7 cellular contexts compared by ENCODE assay signal in genomic region chr2:149313512-149313972, GRCh38. TPM values are rescaled to one million over a fixed set of nuclear protein-coding genes. Genes with fewer than 3 reads are reported as not detected.
DNase-seq lines count a peak whose midpoint lies in the region; ATAC-seq, FAIRE-seq and TF ChIP-seq lines count a peak whose summit lies in the region.

No MANE protein-coding gene starts in this region.

- H3K4me3 ChIP-seq in bronchial epithelial cell (ENCODE audit: low read depth, low read length) (no peak overlapping the region), liver (ENCODE audit: low read depth in 1 of 3, low read length in 3 of 3) (no peak overlapping the region)

- DNase-seq in GM10266 (ENCODE audit: extremely low spot score) (peak; percentile 78), NCI-H526 (lab: John Stamatoyannopoulos, UW) (peak; percentile 33 to 80), bronchial epithelial cell (ENCODE audit: low read depth) (peak; percentile 71), mesenteric fat pad (ENCODE audit: low spot score) (no peak)

- H3K36me3 ChIP-seq in bronchial epithelial cell (ENCODE audit: control insufficient read depth, insufficient read depth, low read length) (no peaks in the 10 kb centered on the region), liver (ENCODE audit: control insufficient read depth in 4 of 4, insufficient read depth in 3 of 4, low read depth in 1 of 4, low read length in 3 of 4) (no peaks in the 10 kb centered on the region)

- FAIRE-seq in bronchial epithelial cell (lab: Jason Lieb, UNC), result no peak

- WGBS in liver, result 16% methylated on average over 8 of the region's 8 CpGs

- H3K27me3 ChIP-seq in bronchial epithelial cell (ENCODE audit: control insufficient read depth, insufficient read depth, low read length) (peaks cover 3% of the 10 kb centered on the region), liver (ENCODE audit: control insufficient read depth in 4 of 4, insufficient read depth in 4 of 4, low read length in 3 of 4) (no peaks in the 10 kb centered on the region)

- H3K4me1 ChIP-seq in liver (ENCODE audit: control insufficient read depth in 4 of 4, insufficient read depth in 4 of 4, low read length in 3 of 4), result no peaks in the 10 kb centered on the region

- TF ChIP-seq CTCF in GM10266 (IDR thresholded peaks at IDR 0.05; ENCODE audit: control insufficient read depth, insufficient read depth, low read depth, missing control alignments) (peak; percentile 74), bronchial epithelial cell (IDR thresholded peaks at IDR 0.05; ENCODE audit: insufficient read depth, low read length, severe bottlenecking) (peak; percentile 83), liver (IDR thresholded peaks at IDR 0.05; ENCODE audit: low read depth, low read length, missing input control) (peak; percentile 60)

- H3K9ac ChIP-seq in liver (ENCODE audit: low read depth in 1 of 2, low read length in 2 of 2), result no peak overlapping the region

- no peak overlapping the region for H3K27ac ChIP-seq in liver (ENCODE audit: low read depth in 1 of 2, low read length in 2 of 2)

- ATAC-seq in GM21447 (IDR thresholded peaks at IDR 0.05; ENCODE audit: unreplicated experiment), result peak; percentile 98
- ATAC-seq in HG03521 (IDR thresholded peaks at IDR 0.05; ENCODE audit: unreplicated experiment), result peak; percentile 91

- peak; percentile 65 to 81 for TF ChIP-seq RAD21 in liver (IDR thresholded peaks at IDR 0.05)

- H3K9me3 ChIP-seq in liver (ENCODE audit: control insufficient read depth in 4 of 4, low read length in 3 of 4), result no peaks in the 10 kb centered on the region

TF ChIP-seq in liver, 16 proteins besides CTCF, POLR2A, EP300 and RAD21:
- peak in 1 of 2 donors; percentile 8 for TF ChIP-seq HNF4A (conservative IDR thresholded peaks at IDR 0.05)
- TF ChIP-seq, protein P1, sequence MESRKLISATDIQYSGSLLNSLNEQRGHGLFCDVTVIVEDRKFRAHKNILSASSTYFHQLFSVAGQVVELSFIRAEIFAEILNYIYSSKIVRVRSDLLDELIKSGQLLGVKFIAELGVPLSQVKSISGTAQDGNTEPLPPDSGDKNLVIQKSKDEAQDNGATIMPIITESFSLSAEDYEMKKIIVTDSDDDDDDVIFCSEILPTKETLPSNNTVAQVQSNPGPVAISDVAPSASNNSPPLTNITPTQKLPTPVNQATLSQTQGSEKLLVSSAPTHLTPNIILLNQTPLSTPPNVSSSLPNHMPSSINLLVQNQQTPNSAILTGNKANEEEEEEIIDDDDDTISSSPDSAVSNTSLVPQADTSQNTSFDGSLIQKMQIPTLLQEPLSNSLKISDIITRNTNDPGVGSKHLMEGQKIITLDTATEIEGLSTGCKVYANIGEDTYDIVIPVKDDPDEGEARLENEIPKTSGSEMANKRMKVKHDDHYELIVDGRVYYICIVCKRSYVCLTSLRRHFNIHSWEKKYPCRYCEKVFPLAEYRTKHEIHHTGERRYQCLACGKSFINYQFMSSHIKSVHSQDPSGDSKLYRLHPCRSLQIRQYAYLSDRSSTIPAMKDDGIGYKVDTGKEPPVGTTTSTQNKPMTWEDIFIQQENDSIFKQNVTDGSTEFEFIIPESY (IDR thresholded peaks at IDR 0.05), result no peak

RNA-seq across cellular contexts. Expression of gene LYPD6, which starts 16.8 kb away (rescaled TPM):
- total RNA-seq in bronchial epithelial cell (0.13 and 0.26 TPM in 2 replicates), liver (under 1 TPM; 0.25 to 0.42 TPM), mesenteric fat pad (not detected)
- polyA plus RNA-seq in liver, result under 1 TPM; 0.15 to 0.21 TPM
